In the genomic region with DNA sequence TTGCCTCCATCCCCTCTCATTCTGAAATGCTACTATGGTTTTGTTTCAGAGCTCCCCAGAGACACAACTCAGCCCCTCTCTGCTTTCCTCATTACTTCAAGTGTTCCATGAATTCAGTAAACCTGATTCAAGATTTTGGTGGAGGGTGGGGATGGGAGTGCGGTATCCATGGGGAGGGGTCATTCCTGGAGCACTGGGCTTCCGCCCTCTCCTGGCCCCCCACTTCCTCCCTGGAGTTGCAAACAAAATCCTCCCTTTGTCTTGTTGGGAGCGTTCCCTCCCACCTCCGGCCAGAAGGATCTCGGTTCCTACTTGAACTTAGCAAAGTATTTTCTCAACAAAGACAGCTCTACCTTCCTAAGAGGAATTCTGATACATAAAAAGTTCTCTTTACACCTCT, we compare ENCODE assay signal across 21 cellular contexts.
DNase-seq lines count a peak whose midpoint lies in the region; ATAC-seq and TF ChIP-seq lines count a peak whose summit lies in the region.
"Had no signal": no experiment of that assay in that cellular context is flagged by ENCODE, and none has a peak within 500 bp of the region (broad histone marks: within the 10 kb centered on the region; RNA-seq: fewer than 3 reads in every experiment).

No MANE protein-coding gene starts in this region.

- H3K9ac ChIP-seq in BLaER1 treated with 17β-estradiol and CSF1 and Interleukin-3, amounts not matched to agents 10 nM and 100 nM = peak overlapping the region in 2 of 11 experiments; percentile 73 to 77; a peak in 2 of 22 replicates

- H3K4me1 ChIP-seq in BLaER1 treated with 17β-estradiol and CSF1 and Interleukin-3, amounts not matched to agents 10 nM and 100 nM = peaks cover 30 to 73% (median 68%) of the 10 kb centered on the region in 10 experiments
- H3K4me1 ChIP-seq in right cardiac atrium (ENCODE audit: control insufficient read depth, insufficient read depth, low read length) (peaks cover 4% of the 10 kb centered on the region), gastrocnemius medialis (peaks cover 0 to 3% of the 10 kb centered on the region in 2 donors)
- H3K4me1 ChIP-seq: colonic mucosa, testis had no signal

- in situ Hi-C loops in gastrocnemius medialis (cut with MboI; ENCODE audit: low sequenced_read_pairs in 4 of 4) = no loop called here

- H3K4me2 ChIP-seq in BLaER1 treated with 17β-estradiol and CSF1 and Interleukin-3, amounts not matched to agents 10 nM and 100 nM = peak overlapping the region in 10 of 11 experiments; percentile 62 to 88 (median 75); a peak in 17 of 22 replicates

- no peaks in the 10 kb centered on the region for H3K36me3 Mint-ChIP-seq in dendritic cell treated with granulocyte-macrophage colony-stimulating factor and Interleukin-4, amounts not matched to agents 40 ng/mL and 50 ng/mL, for 4 days (ENCODE audit: low read depth)
- H3K36me3 Mint-ChIP-seq in activated CD8-positive, alpha-beta memory T cell treated with anti-CD3 and anti-CD28 coated beads, Interleukin-2, amount 10 ng/mL, durations not matched to agents 7 days and 5 days = no peaks in the 10 kb centered on the region
- H3K36me3 Mint-ChIP-seq: CD4-positive, alpha-beta memory T cell; mesothelial cell of epicardium; natural killer cell treated with Interleukin-12 subunit alpha and Interleukin-12 subunit beta and Interleukin-15 and Interleukin-18, amount 100 ng/mL, for 72 hours had no signal

- H3K36me3 ChIP-seq in BLaER1 treated with 17β-estradiol and CSF1 and Interleukin-3, amounts not matched to agents 10 nM and 100 nM = no peaks in the 10 kb centered on the region
- H3K36me3 ChIP-seq in gastrocnemius medialis = no peaks in the 10 kb centered on the region
- H3K36me3 ChIP-seq: adrenal gland, colonic mucosa had no signal

- no peak for TF ChIP-seq CTCF in gastrocnemius medialis (IDR thresholded peaks at IDR 0.05 in 4 of 5, conservative IDR thresholded peaks at IDR 0.05 in 1 of 5)

- no peaks in the 10 kb centered on the region for H4K20me1 ChIP-seq in BLaER1 treated with 17β-estradiol and CSF1 and Interleukin-3, amounts not matched to agents 10 nM and 100 nM

- WGBS in right cardiac atrium = 68% methylated on average over 5 of the region's 5 CpGs

- no peak overlapping the region for H3K4me3 ChIP-seq in BLaER1 treated with 17β-estradiol and CSF1 and Interleukin-3, amounts not matched to agents 10 nM and 100 nM
- H3K4me3 ChIP-seq in right cardiac atrium (ENCODE audit: low read length) = no peak overlapping the region
- no peak overlapping the region for H3K4me3 ChIP-seq in gastrocnemius medialis
- H3K4me3 ChIP-seq: adrenal gland, colonic mucosa, GM12878, testis had no signal

- intact Hi-C loops in dendritic cell treated with granulocyte-macrophage colony-stimulating factor and Interleukin-4, amounts not matched to agents 40 ng/mL and 50 ng/mL, for 4 days (cut with micrococcal nuclease) = no loop called here
- intact Hi-C loops in right cardiac atrium (cut with DNase I) = no loop called here
- intact Hi-C loops in gastrocnemius medialis (cut with DNase I; ENCODE audit: low total_unique reads) = no loop called here

- DNase-seq in right cardiac atrium (peak in 1 of 3 donors; percentile 37), gastrocnemius medialis (no peak), NCI-H1417 treated with DMSO at 0.1 percent for 48 hours (lab: John Stamatoyannopoulos, UW) (no peak)
- no peak for DNase-seq in activated CD8-positive, alpha-beta memory T cell treated with anti-CD3 and anti-CD28 coated beads, Interleukin-2, amount 10 ng/mL, durations not matched to agents 7 days and 5 days
- DNase-seq: activated CD4-positive, alpha-beta T cell treated with anti-CD3 and anti-CD28 coated beads for 36 hours; activated CD8-positive, alpha-beta memory T cell treated with anti-CD3 and anti-CD28 coated beads, Interleukin-2, amount 50 U/mL, for 48 hours; activated effector memory CD4-positive, alpha-beta T cell treated with Interleukin-2 at 50 U/mL for 16 hours; CD4-positive, alpha-beta memory T cell; colonic mucosa; DMS53; NCI-H1436 treated with DMSO at 0.1 percent for 48 hours; NCI-H526; SW 1271; testis had no signal

- no peak overlapping the region for H3K4me3 Mint-ChIP-seq in dendritic cell treated with granulocyte-macrophage colony-stimulating factor and Interleukin-4, amounts not matched to agents 40 ng/mL and 50 ng/mL, for 4 days
- H3K4me3 Mint-ChIP-seq in activated CD8-positive, alpha-beta memory T cell treated with anti-CD3 and anti-CD28 coated beads, Interleukin-2, amount 10 ng/mL, durations not matched to agents 7 days and 5 days = no peak overlapping the region
- H3K4me3 Mint-ChIP-seq: activated CD4-positive, alpha-beta T cell treated with anti-CD3 and anti-CD28 coated beads for 36 hours; mesothelial cell of epicardium had no signal

- ATAC-seq in right cardiac atrium (peak; percentile 45 to 65), gastrocnemius medialis (no peak), HG02623 (IDR thresholded peaks at IDR 0.05; ENCODE audit: unreplicated experiment) (no peak)
- no peak for ATAC-seq in activated CD8-positive, alpha-beta memory T cell treated with anti-CD3 and anti-CD28 coated beads, Interleukin-2, amount 10 ng/mL, durations not matched to agents 7 days and 5 days
- ATAC-seq: activated CD4-positive, alpha-beta T cell treated with anti-CD3 and anti-CD28 coated beads for 36 hours; GM12878; natural killer cell treated with Interleukin-12 subunit alpha and Interleukin-12 subunit beta and Interleukin-15 and Interleukin-18, amount 100 ng/mL, for 72 hours had no signal

- peaks cover 0 to 21% (median 17%) of the 10 kb centered on the region in 11 experiments; a peak in 16 of 22 replicates for H3K9me3 ChIP-seq in BLaER1 treated with 17β-estradiol and CSF1 and Interleukin-3, amounts not matched to agents 10 nM and 100 nM (replicated peaks in 1 of 11)
- H3K9me3 ChIP-seq in right cardiac atrium (ENCODE audit: control insufficient read depth, low read length) (no peaks in the 10 kb centered on the region), gastrocnemius medialis (no peaks in the 10 kb centered on the region)
- H3K9me3 ChIP-seq: adrenal gland, colonic mucosa, testis had no signal

- no peaks in the 10 kb centered on the region for H3K27me3 ChIP-seq in BLaER1 treated with 17β-estradiol and CSF1 and Interleukin-3, amounts not matched to agents 10 nM and 100 nM
- H3K27me3 ChIP-seq in right cardiac atrium (ENCODE audit: control insufficient read depth, insufficient read depth) = no peaks in the 10 kb centered on the region
- no peaks in the 10 kb centered on the region for H3K27me3 ChIP-seq in gastrocnemius medialis
- H3K27me3 ChIP-seq: adrenal gland, colonic mucosa, testis had no signal

- H3K4me1 Mint-ChIP-seq in dendritic cell treated with granulocyte-macrophage colony-stimulating factor and Interleukin-4, amounts not matched to agents 40 ng/mL and 50 ng/mL, for 4 days (ENCODE audit: low read depth) = peaks cover 44% of the 10 kb centered on the region
- peaks cover 11% of the 10 kb centered on the region for H3K4me1 Mint-ChIP-seq in activated CD8-positive, alpha-beta memory T cell treated with anti-CD3 and anti-CD28 coated beads, Interleukin-2, amount 10 ng/mL, durations not matched to agents 7 days and 5 days
- H3K4me1 Mint-ChIP-seq: mesothelial cell of epicardium had no signal

- H3K27ac Mint-ChIP-seq in dendritic cell treated with granulocyte-macrophage colony-stimulating factor and Interleukin-4, amounts not matched to agents 40 ng/mL and 50 ng/mL, for 4 days = peak overlapping the region; percentile 81
- no peak overlapping the region for H3K27ac Mint-ChIP-seq in activated CD8-positive, alpha-beta memory T cell treated with anti-CD3 and anti-CD28 coated beads, Interleukin-2, amount 10 ng/mL, durations not matched to agents 7 days and 5 days
- H3K27ac Mint-ChIP-seq: activated CD4-positive, alpha-beta T cell treated with anti-CD3 and anti-CD28 coated beads for 36 hours; mesothelial cell of epicardium had no signal

- peak overlapping the region in 9 of 11 experiments; percentile 60 to 88 (median 84); a peak in 13 of 22 replicates for H3K27ac ChIP-seq in BLaER1 treated with 17β-estradiol and CSF1 and Interleukin-3, amounts not matched to agents 10 nM and 100 nM
- H3K27ac ChIP-seq in right cardiac atrium (ENCODE audit: low read length) (peak overlapping the region; percentile 89), gastrocnemius medialis (peak overlapping the region in 3 of 4 donors; percentile 48 to 68 (median 53))

- H3K9me3 Mint-ChIP-seq in dendritic cell treated with granulocyte-macrophage colony-stimulating factor and Interleukin-4, amounts not matched to agents 40 ng/mL and 50 ng/mL, for 4 days = no peaks in the 10 kb centered on the region
- no peaks in the 10 kb centered on the region for H3K9me3 Mint-ChIP-seq in activated CD8-positive, alpha-beta memory T cell treated with anti-CD3 and anti-CD28 coated beads, Interleukin-2, amount 10 ng/mL, durations not matched to agents 7 days and 5 days (ENCODE audit: low read depth)
- H3K9me3 Mint-ChIP-seq: CD4-positive, alpha-beta memory T cell; mesothelial cell of epicardium; natural killer cell treated with Interleukin-12 subunit alpha and Interleukin-12 subunit beta and Interleukin-15 and Interleukin-18, amount 100 ng/mL, for 72 hours had no signal

- H3K27me3 Mint-ChIP-seq in dendritic cell treated with granulocyte-macrophage colony-stimulating factor and Interleukin-4, amounts not matched to agents 40 ng/mL and 50 ng/mL, for 4 days = peaks cover 6% of the 10 kb centered on the region
- peaks cover 3% of the 10 kb centered on the region for H3K27me3 Mint-ChIP-seq in activated CD8-positive, alpha-beta memory T cell treated with anti-CD3 and anti-CD28 coated beads, Interleukin-2, amount 10 ng/mL, durations not matched to agents 7 days and 5 days
- H3K27me3 Mint-ChIP-seq: activated CD4-positive, alpha-beta T cell treated with anti-CD3 and anti-CD28 coated beads for 36 hours; CD4-positive, alpha-beta memory T cell had no signal

- CTCF ChIA-PET in activated CD8-positive, alpha-beta memory T cell treated with anti-CD3 and anti-CD28 coated beads, Interleukin-2, amount 10 ng/mL, durations not matched to agents 7 days and 5 days (lab: Charles Lee) = interaction anchor here (1.6 kb wide), 1 partner anchor 14 kb away, joined by 3 read pairs; no protein-coding TSS in a partner anchor

- no peak for TF ChIP-seq POLR2A in gastrocnemius medialis (IDR thresholded peaks at IDR 0.05)

Comparison
In these comparisons a context has a peak if more than half of its experiments do, and no peak if none do; other contexts are left out.
1. ATAC-seq: peak in right cardiac atrium (2 of 2); none in gastrocnemius medialis (0 of 2), HG02623 (single experiment) and activated CD8-positive, alpha-beta memory T cell treated with anti-CD3 and anti-CD28 coated beads, Interleukin-2, amount 10 ng/mL, durations not matched to agents 7 days and 5 days (single experiment).
2. Peak in every context shown above with its lines, with median percentiles within 50 percentile points of each other: H3K27ac ChIP-seq.